Comparison of ENCODE assay signal across 30 cellular contexts in the genomic region with DNA sequence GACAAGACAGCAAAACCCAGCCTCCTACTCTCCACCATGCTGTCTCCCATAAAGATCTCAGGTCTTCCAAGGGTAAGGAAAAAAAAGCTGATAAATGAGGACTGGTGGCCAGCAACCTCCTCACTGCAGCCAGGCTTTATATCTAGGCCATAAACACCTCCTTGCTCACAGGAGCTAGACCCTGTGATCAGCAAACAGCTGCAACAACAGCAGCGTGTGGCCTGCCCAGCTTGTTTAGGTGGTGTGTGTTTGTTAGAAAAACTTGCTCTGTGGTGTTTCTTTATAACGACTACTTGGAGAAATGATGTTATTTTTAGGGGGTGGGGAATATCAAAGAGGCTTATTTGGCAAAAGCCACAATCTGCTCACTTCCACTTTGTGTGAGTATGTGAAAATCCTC.
"Had no signal": no experiment of that assay in that cellular context is flagged by ENCODE, and none has a peak within 500 bp of the region (broad histone marks: within the 10 kb centered on the region; RNA-seq: fewer than 3 reads in every experiment).

No MANE protein-coding gene starts in this region.

- H3K27ac ChIP-seq: left lung, lower lobe of right lung, neural progenitor cell, neutrophil, parathyroid adenoma, right atrium auricular region, right lobe of liver, skin epidermis, stomach, testis, thyroid gland, transverse colon, upper lobe of left lung, vagina had no signal

- H3K4me2 ChIP-seq: neural progenitor cell had no signal

- H3K36me3 ChIP-seq: left lung, lower lobe of right lung, neural progenitor cell, neutrophil, right atrium auricular region, right lobe of liver, stomach, thyroid gland, transverse colon, upper lobe of left lung, vagina had no signal

- H2AFZ ChIP-seq: neural progenitor cell, parathyroid adenoma had no signal

- H3K9ac ChIP-seq: neural progenitor cell, parathyroid adenoma had no signal

- DNase-seq: hypothalamus; immature natural killer cell; kidney; left colon; left lung; lower lobe of right lung; mammary epithelial cell; mesenchymal stem cell; naive B cell; natural killer cell; nephron progenitor cell; occipital lobe; right lobe of liver; stimulated activated CD4-positive, alpha-beta T cell treated with anti-CD3 and anti-CD28 coated beads, Interleukin-12 subunit alpha, Interleukin-12 subunit beta, amount 100 ng/mL, for 4 hours; stimulated activated CD4-positive, alpha-beta T cell treated with anti-CD3 and anti-CD28 coated beads, Interleukin-15, amount 100 ng/mL, for 24 hours; stimulated activated CD4-positive, alpha-beta T cell treated with anti-CD3 and anti-CD28 coated beads, Interleukin-2, amount 100 ng/mL, for 24 hours; stimulated activated CD4-positive, alpha-beta T cell treated with anti-CD3 and anti-CD28 coated beads, Interleukin-4, amount 100 ng/mL, for 1 hour; stimulated activated naive B cell treated with anti-CD40 and anti-IgM and Interleukin-4, amounts not matched to agents 10 μg/mL and 1 μg/mL and 100 μg/mL, for 72 hours; stimulated activated naive CD8-positive, alpha-beta T cell treated with anti-CD3 and anti-CD28 coated beads, Interleukin-15, Interleukin-2, amounts not matched to agents 100 U/mL and 50 U/mL, for 24 hours; stomach; testis; thyroid gland; transverse colon; upper lobe of left lung had no signal

- H3K27me3 ChIP-seq: left lung, neural progenitor cell, neutrophil, right atrium auricular region, right lobe of liver, stomach, testis, thyroid gland, transverse colon, upper lobe of left lung, vagina had no signal

- H3K4me1 ChIP-seq: left lung, lower lobe of right lung, neural progenitor cell, parathyroid adenoma, right atrium auricular region, right lobe of liver, stomach, testis, thyroid gland, transverse colon, upper lobe of left lung, vagina had no signal

- H3K4me3 ChIP-seq: left lung, lower lobe of right lung, neural progenitor cell, right atrium auricular region, right lobe of liver, skin epidermis, stomach, testis, thyroid gland, transverse colon, upper lobe of left lung, vagina had no signal

- H3K79me2 ChIP-seq: parathyroid adenoma had no signal

- ATAC-seq: left colon; left lung; lower lobe of right lung; natural killer cell; right lobe of liver; stimulated activated naive B cell treated with anti-CD40 and anti-IgM and Interleukin-4, amounts not matched to agents 10 μg/mL and 1 μg/mL and 100 μg/mL, for 72 hours; stimulated activated naive CD8-positive, alpha-beta T cell treated with anti-CD3 and anti-CD28 coated beads, Interleukin-15, Interleukin-2, amounts not matched to agents 100 U/mL and 50 U/mL, for 24 hours had no signal

- H3K9me3 ChIP-seq: left lung, lower lobe of right lung, neutrophil, right atrium auricular region, right lobe of liver, stomach, testis, thyroid gland, transverse colon, upper lobe of left lung, vagina had no signal
